In the genomic region with DNA sequence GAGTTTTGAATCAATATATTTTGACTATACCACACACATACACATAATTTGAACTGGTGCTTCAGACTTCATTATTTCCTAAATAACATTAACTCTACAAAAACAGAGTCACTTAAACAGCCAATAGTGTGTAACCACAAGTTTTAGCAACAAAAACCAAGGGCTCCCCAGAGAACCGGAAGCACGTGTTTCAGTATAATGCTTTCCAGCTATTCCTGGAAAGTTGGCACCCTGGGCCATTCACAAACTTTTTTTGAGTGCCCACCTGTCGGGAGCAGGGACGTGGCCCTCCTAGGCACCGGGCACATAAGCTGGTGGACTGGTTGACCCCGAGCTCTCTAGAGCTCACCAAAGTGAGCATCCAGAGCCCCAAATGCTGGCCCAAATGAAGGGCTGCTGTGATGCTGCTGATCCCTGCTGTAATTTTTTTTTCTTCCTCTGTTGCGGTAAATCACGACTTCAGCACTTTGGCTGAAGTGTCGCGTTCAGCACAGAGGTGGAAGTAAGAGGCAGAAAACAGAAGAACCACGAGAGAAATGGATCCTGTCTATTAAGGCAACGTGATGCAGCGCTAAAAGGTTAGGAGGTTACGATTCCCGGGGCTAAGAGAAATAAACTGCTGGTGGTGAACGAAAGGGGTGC, we compare ENCODE assay signal across 8 cellular contexts. TPM values are rescaled to one million over a fixed set of nuclear protein-coding genes. Genes with fewer than 3 reads are reported as not detected.
DNase-seq lines count a peak whose midpoint lies in the region; ATAC-seq and TF ChIP-seq lines count a peak whose summit lies in the region.

No MANE protein-coding gene starts in this region.

- peak overlapping the region; percentile 84 for H3K4me3 Mint-ChIP-seq in CD4-positive, alpha-beta T cell
- peak overlapping the region; percentile 73 for H3K4me3 Mint-ChIP-seq in natural killer cell treated with Interleukin-12 subunit alpha and Interleukin-12 subunit beta and Interleukin-15 and Interleukin-18, amount 100 ng/mL, for 72 hours

- H3K27ac ChIP-seq in CD4-positive, alpha-beta T cell (ENCODE audit: low read depth, low read length) = no peak overlapping the region
- H3K27ac ChIP-seq in HUES48 (ENCODE audit: low read depth, low read length) (no peak overlapping the region), brain microvascular endothelial cell (no peak overlapping the region), Karpas-422 (ENCODE audit: low read length) (no peak overlapping the region)

- peaks cover 50% of the 10 kb centered on the region for H3K27me3 ChIP-seq in CD4-positive, alpha-beta T cell (ENCODE audit: control insufficient read depth, insufficient read depth, low read length)
- H3K27me3 ChIP-seq in HUES48 (ENCODE audit: control insufficient read depth, insufficient read depth, low read length) = peaks cover 66% of the 10 kb centered on the region
- H3K27me3 ChIP-seq in brain microvascular endothelial cell (replicated peaks) = peaks cover 36% of the 10 kb centered on the region
- H3K27me3 ChIP-seq in Karpas-422 (ENCODE audit: low read length) = no peaks in the 10 kb centered on the region
- peaks cover 20% of the 10 kb centered on the region for H3K27me3 ChIP-seq in MG63

- no peaks in the 10 kb centered on the region for H3K9me3 ChIP-seq in CD4-positive, alpha-beta T cell (ENCODE audit: control insufficient read depth, low read length)
- H3K9me3 ChIP-seq in HUES48 (ENCODE audit: control insufficient read depth, insufficient read depth, low read length) = no peaks in the 10 kb centered on the region
- H3K9me3 ChIP-seq in Karpas-422 (ENCODE audit: low read length) = no peaks in the 10 kb centered on the region
- H3K9me3 ChIP-seq in MG63 = no peaks in the 10 kb centered on the region

- in situ Hi-C loops in brain microvascular endothelial cell (cut with HindIII; ENCODE audit: low pct_ligation_motif_present, low sequenced_read_pairs) = no loop called here

- no peak overlapping the region for H3K4me2 ChIP-seq in Karpas-422 (ENCODE audit: low read depth, low read length, poor library complexity, severe bottlenecking)

- no peak for DNase-seq in CD4-positive, alpha-beta T cell
- DNase-seq in brain microvascular endothelial cell (no peak), nucleus accumbens (lab: John Stamatoyannopoulos, UW) (no peak), Karpas-422 (no peak), MG63 (no peak)
- DNase-seq in natural killer cell treated with Interleukin-12 subunit alpha and Interleukin-12 subunit beta and Interleukin-15 and Interleukin-18, amount 100 ng/mL, for 72 hours (ENCODE audit: low spot score) = no peak

- no peaks in the 10 kb centered on the region for H4K20me1 ChIP-seq in Karpas-422 (ENCODE audit: insufficient read depth, low read depth, low read length)

- no peaks in the 10 kb centered on the region for H3K79me2 ChIP-seq in Karpas-422 (ENCODE audit: low read length)

- H3K4me3 ChIP-seq in HUES48 (ENCODE audit: low read depth, low read length) (peak overlapping the region; percentile 66), brain microvascular endothelial cell (ENCODE audit: low read depth, low read length) (peak overlapping the region; percentile 52), Karpas-422 (ENCODE audit: low read length) (no peak overlapping the region), MG63 (no peak overlapping the region; the same call in 1 of the 2 replicates)

- no peak overlapping the region for H2AFZ ChIP-seq in Karpas-422 (ENCODE audit: low read length)

- H3K4me1 ChIP-seq in HUES48 (ENCODE audit: control insufficient read depth, insufficient read depth, low read length) = peaks cover 4% of the 10 kb centered on the region; the same call in 1 of the 2 replicates
- no peaks in the 10 kb centered on the region for H3K4me1 ChIP-seq in Karpas-422 (ENCODE audit: low read length)

- H3K36me3 ChIP-seq in HUES48 (ENCODE audit: control insufficient read depth, insufficient read depth, low read length) = no peaks in the 10 kb centered on the region
- H3K36me3 ChIP-seq in brain microvascular endothelial cell (replicated peaks) = no peaks in the 10 kb centered on the region
- H3K36me3 ChIP-seq in Karpas-422 (ENCODE audit: insufficient read depth, low read length) = no peaks in the 10 kb centered on the region
- no peaks in the 10 kb centered on the region for H3K36me3 ChIP-seq in MG63

- CTCF ChIA-PET in CD4-positive, alpha-beta T cell (lab: Charles Lee) = no interaction called here

- no peak overlapping the region for H3K9ac ChIP-seq in HUES48 (ENCODE audit: low read depth, low read length)
- H3K9ac ChIP-seq in Karpas-422 (ENCODE audit: low read length) = no peak overlapping the region

- H3K36me3 Mint-ChIP-seq in CD4-positive, alpha-beta T cell (ENCODE audit: low read depth) = peaks cover 12% of the 10 kb centered on the region
- peaks cover 7% of the 10 kb centered on the region for H3K36me3 Mint-ChIP-seq in natural killer cell treated with Interleukin-12 subunit alpha and Interleukin-12 subunit beta and Interleukin-15 and Interleukin-18, amount 100 ng/mL, for 72 hours

- no peaks in the 10 kb centered on the region for H3K9me2 ChIP-seq in Karpas-422 (replicated peaks; ENCODE audit: insufficient read depth, low read length)

- H3K9me3 Mint-ChIP-seq in CD4-positive, alpha-beta T cell = no peaks in the 10 kb centered on the region
- H3K9me3 Mint-ChIP-seq in natural killer cell treated with Interleukin-12 subunit alpha and Interleukin-12 subunit beta and Interleukin-15 and Interleukin-18, amount 100 ng/mL, for 72 hours = no peaks in the 10 kb centered on the region

- peak; percentile 17 for ATAC-seq in CD4-positive, alpha-beta T cell (ENCODE audit: poor library complexity)
- ATAC-seq in natural killer cell treated with Interleukin-12 subunit alpha and Interleukin-12 subunit beta and Interleukin-15 and Interleukin-18, amount 100 ng/mL, for 72 hours = peak in 1 of 2 donors; percentile 41
- no peak for ATAC-seq in HG03520 (IDR thresholded peaks at IDR 0.05; ENCODE audit: unreplicated experiment)

- peaks cover 19% of the 10 kb centered on the region for H3K4me1 Mint-ChIP-seq in CD4-positive, alpha-beta T cell (ENCODE audit: low read depth)
- peaks cover 23 to 26% of the 10 kb centered on the region in 2 donors for H3K4me1 Mint-ChIP-seq in natural killer cell treated with Interleukin-12 subunit alpha and Interleukin-12 subunit beta and Interleukin-15 and Interleukin-18, amount 100 ng/mL, for 72 hours (ENCODE audit: low read depth in 2 of 2)

- TF ChIP-seq CTCF in CD4-positive, alpha-beta T cell (IDR thresholded peaks at IDR 0.05) = no peak
- TF ChIP-seq CTCF in brain microvascular endothelial cell (IDR thresholded peaks at IDR 0.05; ENCODE audit: low read depth, low read length, missing control alignments) = no peak

- intact Hi-C loops in CD4-positive, alpha-beta T cell (cut with DNase I, micrococcal nuclease) = no loop called here

- H3K27me3 Mint-ChIP-seq in CD4-positive, alpha-beta T cell = peaks cover 52% of the 10 kb centered on the region
- peaks cover 32 to 44% of the 10 kb centered on the region in 2 donors for H3K27me3 Mint-ChIP-seq in natural killer cell treated with Interleukin-12 subunit alpha and Interleukin-12 subunit beta and Interleukin-15 and Interleukin-18, amount 100 ng/mL, for 72 hours

- no peak overlapping the region for H3K27ac Mint-ChIP-seq in CD4-positive, alpha-beta T cell
- H3K27ac Mint-ChIP-seq in natural killer cell treated with Interleukin-12 subunit alpha and Interleukin-12 subunit beta and Interleukin-15 and Interleukin-18, amount 100 ng/mL, for 72 hours = no peak overlapping the region

- POLR2A ChIA-PET in CD4-positive, alpha-beta T cell (lab: Charles Lee) = interaction anchor here (1.0 kb wide), 1 partner anchor 97 kb away, joined by 3 read pairs; no protein-coding TSS in a partner anchor

RNA-seq across cellular contexts. Expression of a gene that starts 1.8 kb away (rescaled TPM):
- total RNA-seq in CD4-positive, alpha-beta T cell = not detected
- total RNA-seq in natural killer cell treated with Interleukin-12 subunit alpha and Interleukin-12 subunit beta and Interleukin-15 and Interleukin-18, amount 100 ng/mL, for 72 hours = not detected
- not detected in 2 replicates for total RNA-seq in Karpas-422 (2014; rRNA removed; shearing (Covaris generic); ENCODE audit: low replicate concordance)
- total RNA-seq in MG63 (2014; rRNA removed; shearing (Covaris generic); ENCODE audit: low replicate concordance) = not detected in 2 replicates

Comparison
In these comparisons a context has a peak if more than half of its experiments do, and no peak if none do; other contexts are left out.
1. H3K4me3 ChIP-seq: peak in HUES48 (single experiment) and brain microvascular endothelial cell (single experiment); none in Karpas-422 (single experiment) and MG63 (single experiment).